In the genomic region with DNA sequence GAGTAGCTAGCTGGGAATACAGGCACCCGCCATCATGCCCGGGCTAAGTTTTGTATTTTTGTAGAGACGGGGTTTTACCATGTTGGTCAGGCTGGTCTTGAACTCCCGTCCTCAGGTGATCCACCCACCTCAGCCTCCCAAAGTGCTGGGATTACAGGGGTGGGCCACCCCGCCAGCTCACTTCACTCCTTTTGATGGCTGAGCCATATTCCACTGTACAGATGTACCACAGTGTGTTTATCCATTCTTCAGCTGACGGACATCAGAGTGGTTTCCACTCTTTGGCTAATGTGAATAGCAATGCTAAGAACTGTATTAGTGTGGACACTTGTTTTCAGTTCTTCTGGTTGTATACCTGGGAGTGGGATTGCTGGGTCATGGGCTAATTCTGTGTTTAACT, we compare ENCODE assay signal across 2 cellular contexts.
TF ChIP-seq lines count a peak whose summit lies in the region.

No MANE protein-coding gene starts in this region.

TF ChIP-seq in HEK293, 187 proteins besides CTCF, POLR2A, EP300 and RAD21:
- TF ChIP-seq ZNF768 (tag by site-specific recombination; IDR thresholded peaks at IDR 0.05), result no peak
- TF ChIP-seq ZNF324 (tag by site-specific recombination; IDR thresholded peaks at IDR 0.05), result no peak
- no peak for TF ChIP-seq ZBTB17 (tag by site-specific recombination; IDR thresholded peaks at IDR 0.05)
- TF ChIP-seq ZNF146 (tag by site-specific recombination; IDR thresholded peaks at IDR 0.05), result peak; percentile 58

TF ChIP-seq in K562, 482 proteins besides CTCF, POLR2A, EP300 and RAD21:
- TF ChIP-seq ZNF146 (CRISPR knock-in tag; IDR thresholded peaks at IDR 0.05; ENCODE audit: unreplicated experiment), result peak; percentile 47
- no peak for TF ChIP-seq PTBP1 (IDR thresholded peaks at IDR 0.05; ENCODE audit: low read depth, low read length)
